In the genomic region with DNA sequence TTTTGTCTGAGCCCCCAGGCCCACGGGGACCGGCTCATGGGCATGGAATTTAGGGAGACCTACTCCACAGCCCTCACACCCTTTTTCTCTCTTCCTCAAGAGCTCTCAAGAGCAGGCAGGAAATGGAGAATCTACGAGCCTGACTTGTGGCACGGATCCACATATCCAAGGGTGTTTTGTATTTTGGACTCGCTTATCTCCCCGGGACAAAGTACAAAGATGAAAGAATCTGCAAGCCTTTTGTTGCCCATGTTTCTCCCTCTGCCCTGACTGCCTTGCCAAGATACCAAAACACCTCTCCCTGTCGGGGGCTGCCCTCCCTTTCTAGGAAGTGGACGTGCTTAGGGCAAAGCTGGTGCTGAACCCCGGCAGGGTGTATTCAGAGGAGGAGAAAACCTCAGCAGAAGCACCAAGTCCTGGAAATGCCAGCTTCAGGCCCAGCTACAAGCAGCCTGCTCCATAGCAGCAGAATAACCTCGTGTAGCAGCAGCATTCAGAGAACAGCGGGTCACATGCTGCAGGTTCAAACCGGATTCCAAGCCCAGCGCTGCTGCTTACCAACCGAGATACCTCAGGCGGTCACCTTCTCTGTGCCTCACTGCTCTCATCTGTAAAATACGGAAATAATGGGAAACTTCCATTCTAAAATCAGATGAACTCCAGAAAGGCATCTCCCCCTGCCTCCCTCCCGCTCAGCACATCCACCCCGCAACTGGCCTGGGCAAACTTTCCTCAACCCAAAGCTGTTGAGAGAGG, we compare ENCODE assay signal across 9 cellular contexts. TPM values are rescaled to one million over a fixed set of nuclear protein-coding genes. Genes with fewer than 3 reads are reported as not detected.
DNase-seq lines count a peak whose midpoint lies in the region; ATAC-seq and TF ChIP-seq lines count a peak whose summit lies in the region.
"Had no signal": no experiment of that assay in that cellular context is flagged by ENCODE, and none has a peak within 500 bp of the region (broad histone marks: within the 10 kb centered on the region; RNA-seq: fewer than 3 reads in every experiment).

No MANE protein-coding gene starts in this region.

- DNase-seq in Right ventricle myocardium inferior (ENCODE audit: missing footprints) (no peak), right atrium auricular region (ENCODE audit: low spot score) (no peak), coronary artery (ENCODE audit: low spot score) (no peak), upper lobe of left lung (no peak), GM10248 (ENCODE audit: extremely low spot score) (no peak)
- DNase-seq: NCI-H1930 had no signal

- peaks cover 5% of the 10 kb centered on the region for H3K36me3 ChIP-seq in right atrium auricular region
- H3K36me3 ChIP-seq in liver (ENCODE audit: control insufficient read depth in 4 of 4, insufficient read depth in 3 of 4, low read depth in 1 of 4, low read length in 3 of 4): peaks cover 0 to 5% (median 0%) of the 10 kb centered on the region in 4 donors
- H3K36me3 ChIP-seq in upper lobe of left lung: peaks cover 0 to 8% (median 0%) of the 10 kb centered on the region in 4 donors

- H3K4me3 ChIP-seq in right atrium auricular region: no peak overlapping the region
- H3K4me3 ChIP-seq in coronary artery: peak overlapping the region; percentile 47
- H3K4me3 ChIP-seq in liver (ENCODE audit: low read depth in 1 of 3, low read length in 3 of 3): peak overlapping the region in 1 of 3 donors; percentile 29
- no peak overlapping the region for H3K4me3 ChIP-seq in upper lobe of left lung

- H3K9ac ChIP-seq in liver (ENCODE audit: low read depth in 1 of 2, low read length in 2 of 2): peak overlapping the region in 1 of 2 donors; percentile 6

- H3K4me1 ChIP-seq in right atrium auricular region: peaks cover 0 to 35% of the 10 kb centered on the region in 2 donors
- peaks cover 25 to 66% (median 52%) of the 10 kb centered on the region in 4 donors for H3K4me1 ChIP-seq in liver (ENCODE audit: control insufficient read depth in 4 of 4, insufficient read depth in 4 of 4, low read length in 3 of 4)
- H3K4me1 ChIP-seq in upper lobe of left lung: peaks cover 37 to 50% (median 44%) of the 10 kb centered on the region in 4 donors

- H3K27ac ChIP-seq in right atrium auricular region: no peak overlapping the region
- peak overlapping the region in 1 of 2 donors; percentile 65 for H3K27ac ChIP-seq in coronary artery
- H3K27ac ChIP-seq in liver (ENCODE audit: low read depth in 1 of 2, low read length in 2 of 2): peak overlapping the region; percentile 74 to 85
- peak overlapping the region; percentile 51 to 71 (median 66) for H3K27ac ChIP-seq in upper lobe of left lung

- intact Hi-C loops in Right ventricle myocardium inferior (cut with DNase I): loop anchor here (2.0 kb wide), 1 partner anchor 167 kb away; a partner anchor contains a TSS

- ATAC-seq in Right ventricle myocardium inferior (peak; percentile 8), upper lobe of left lung (ENCODE audit: low FRiP score in 2 of 2) (peak in 1 of 2 donors; percentile 16), HG03342 (IDR thresholded peaks at IDR 0.05; ENCODE audit: unreplicated experiment) (no peak), GM19452 (IDR thresholded peaks at IDR 0.05; ENCODE audit: unreplicated experiment) (no peak)

- H3K27me3 ChIP-seq in right atrium auricular region: no peaks in the 10 kb centered on the region
- no peaks in the 10 kb centered on the region for H3K27me3 ChIP-seq in liver (ENCODE audit: control insufficient read depth in 4 of 4, insufficient read depth in 4 of 4, low read length in 3 of 4)
- H3K27me3 ChIP-seq in upper lobe of left lung: no peaks in the 10 kb centered on the region

- no peak for TF ChIP-seq EP300 in upper lobe of left lung (IDR thresholded peaks at IDR 0.05)

- CTCF ChIA-PET in GM10248 (lab: Yijun Ruan, JAX): interaction anchor here (0.7 to 6.1 kb wide), 9 partner anchors 9 to 455 kb away, joined by 3 to 67 read pairs (median 4); a partner anchor contains a TSS

- H3K9me3 ChIP-seq in right atrium auricular region (no peaks in the 10 kb centered on the region), liver (ENCODE audit: control insufficient read depth in 4 of 4, low read length in 3 of 4) (no peaks in the 10 kb centered on the region), upper lobe of left lung (no peaks in the 10 kb centered on the region)

- no peak for TF ChIP-seq CTCF in right atrium auricular region (IDR thresholded peaks at IDR 0.05)
- no peak for TF ChIP-seq CTCF in coronary artery (IDR thresholded peaks at IDR 0.05)
- no peak for TF ChIP-seq CTCF in liver (IDR thresholded peaks at IDR 0.05; ENCODE audit: low read depth, low read length, missing input control)
- no peak for TF ChIP-seq CTCF in upper lobe of left lung (IDR thresholded peaks at IDR 0.05)
- no peak for TF ChIP-seq CTCF in GM10248 (IDR thresholded peaks at IDR 0.05; ENCODE audit: control extremely low read depth, extremely low read depth, low read depth, missing control alignments)

- TF ChIP-seq POLR2A in upper lobe of left lung (IDR thresholded peaks at IDR 0.05): no peak

- POLR2A ChIA-PET in GM10248 (lab: Yijun Ruan, JAX): no interaction called here

- WGBS in liver: 16% methylated on average over 18 of the region's 18 CpGs
- 26 to 27% methylated on average over 12 to 18 of the region's 18 CpGs for WGBS in upper lobe of left lung, 2 donors

- peak; percentile 36 to 61 for TF ChIP-seq RAD21 in liver (IDR thresholded peaks at IDR 0.05)

TF ChIP-seq in liver, 16 proteins besides CTCF, POLR2A, EP300 and RAD21:
- peak; percentile 97 for TF ChIP-seq SP1 (IDR thresholded peaks at IDR 0.05)
- TF ChIP-seq, protein P1, sequence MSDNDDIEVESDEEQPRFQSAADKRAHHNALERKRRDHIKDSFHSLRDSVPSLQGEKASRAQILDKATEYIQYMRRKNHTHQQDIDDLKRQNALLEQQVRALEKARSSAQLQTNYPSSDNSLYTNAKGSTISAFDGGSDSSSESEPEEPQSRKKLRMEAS (IDR thresholded peaks at IDR 0.05): peak; percentile 92
- no peak for TF ChIP-seq FOXA1 (IDR thresholded peaks at IDR 0.05)
- TF ChIP-seq, protein P2, sequence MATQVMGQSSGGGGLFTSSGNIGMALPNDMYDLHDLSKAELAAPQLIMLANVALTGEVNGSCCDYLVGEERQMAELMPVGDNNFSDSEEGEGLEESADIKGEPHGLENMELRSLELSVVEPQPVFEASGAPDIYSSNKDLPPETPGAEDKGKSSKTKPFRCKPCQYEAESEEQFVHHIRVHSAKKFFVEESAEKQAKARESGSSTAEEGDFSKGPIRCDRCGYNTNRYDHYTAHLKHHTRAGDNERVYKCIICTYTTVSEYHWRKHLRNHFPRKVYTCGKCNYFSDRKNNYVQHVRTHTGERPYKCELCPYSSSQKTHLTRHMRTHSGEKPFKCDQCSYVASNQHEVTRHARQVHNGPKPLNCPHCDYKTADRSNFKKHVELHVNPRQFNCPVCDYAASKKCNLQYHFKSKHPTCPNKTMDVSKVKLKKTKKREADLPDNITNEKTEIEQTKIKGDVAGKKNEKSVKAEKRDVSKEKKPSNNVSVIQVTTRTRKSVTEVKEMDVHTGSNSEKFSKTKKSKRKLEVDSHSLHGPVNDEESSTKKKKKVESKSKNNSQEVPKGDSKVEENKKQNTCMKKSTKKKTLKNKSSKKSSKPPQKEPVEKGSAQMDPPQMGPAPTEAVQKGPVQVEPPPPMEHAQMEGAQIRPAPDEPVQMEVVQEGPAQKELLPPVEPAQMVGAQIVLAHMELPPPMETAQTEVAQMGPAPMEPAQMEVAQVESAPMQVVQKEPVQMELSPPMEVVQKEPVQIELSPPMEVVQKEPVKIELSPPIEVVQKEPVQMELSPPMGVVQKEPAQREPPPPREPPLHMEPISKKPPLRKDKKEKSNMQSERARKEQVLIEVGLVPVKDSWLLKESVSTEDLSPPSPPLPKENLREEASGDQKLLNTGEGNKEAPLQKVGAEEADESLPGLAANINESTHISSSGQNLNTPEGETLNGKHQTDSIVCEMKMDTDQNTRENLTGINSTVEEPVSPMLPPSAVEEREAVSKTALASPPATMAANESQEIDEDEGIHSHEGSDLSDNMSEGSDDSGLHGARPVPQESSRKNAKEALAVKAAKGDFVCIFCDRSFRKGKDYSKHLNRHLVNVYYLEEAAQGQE (IDR thresholded peaks at IDR 0.05): peak; percentile 64
- TF ChIP-seq GABPA (IDR thresholded peaks at IDR 0.05 in 1 of 2, conservative IDR thresholded peaks at IDR 0.05 in 1 of 2): peak in 1 of 2 donors; percentile 18
- peak; percentile 27 for TF ChIP-seq FOXA2 (IDR thresholded peaks at IDR 0.05)
- TF ChIP-seq HNF4G (IDR thresholded peaks at IDR 0.05): peak; percentile 97
- TF ChIP-seq RXRA (IDR thresholded peaks at IDR 0.05): peak; percentile 85 to 88
- TF ChIP-seq HNF4A (conservative IDR thresholded peaks at IDR 0.05): peak; percentile 98 to 99
- TF ChIP-seq JUND (IDR thresholded peaks at IDR 0.05): peak; percentile 51 to 74
- TF ChIP-seq NR2F2 (IDR thresholded peaks at IDR 0.05): peak; percentile 83
- peak in 1 of 2 donors; percentile 37 for TF ChIP-seq EGR1 (IDR thresholded peaks at IDR 0.05; ENCODE audit: low read depth in 2 of 2)
- TF ChIP-seq, protein P3, sequence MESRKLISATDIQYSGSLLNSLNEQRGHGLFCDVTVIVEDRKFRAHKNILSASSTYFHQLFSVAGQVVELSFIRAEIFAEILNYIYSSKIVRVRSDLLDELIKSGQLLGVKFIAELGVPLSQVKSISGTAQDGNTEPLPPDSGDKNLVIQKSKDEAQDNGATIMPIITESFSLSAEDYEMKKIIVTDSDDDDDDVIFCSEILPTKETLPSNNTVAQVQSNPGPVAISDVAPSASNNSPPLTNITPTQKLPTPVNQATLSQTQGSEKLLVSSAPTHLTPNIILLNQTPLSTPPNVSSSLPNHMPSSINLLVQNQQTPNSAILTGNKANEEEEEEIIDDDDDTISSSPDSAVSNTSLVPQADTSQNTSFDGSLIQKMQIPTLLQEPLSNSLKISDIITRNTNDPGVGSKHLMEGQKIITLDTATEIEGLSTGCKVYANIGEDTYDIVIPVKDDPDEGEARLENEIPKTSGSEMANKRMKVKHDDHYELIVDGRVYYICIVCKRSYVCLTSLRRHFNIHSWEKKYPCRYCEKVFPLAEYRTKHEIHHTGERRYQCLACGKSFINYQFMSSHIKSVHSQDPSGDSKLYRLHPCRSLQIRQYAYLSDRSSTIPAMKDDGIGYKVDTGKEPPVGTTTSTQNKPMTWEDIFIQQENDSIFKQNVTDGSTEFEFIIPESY (IDR thresholded peaks at IDR 0.05): peak; percentile 53
- no peak for TF ChIP-seq TAF1 (conservative IDR thresholded peaks at IDR 0.05)
- TF ChIP-seq, protein P4, sequence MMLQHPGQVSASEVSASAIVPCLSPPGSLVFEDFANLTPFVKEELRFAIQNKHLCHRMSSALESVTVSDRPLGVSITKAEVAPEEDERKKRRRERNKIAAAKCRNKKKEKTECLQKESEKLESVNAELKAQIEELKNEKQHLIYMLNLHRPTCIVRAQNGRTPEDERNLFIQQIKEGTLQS (IDR thresholded peaks at IDR 0.05): peak; percentile 67
- TF ChIP-seq YY1 (IDR thresholded peaks at IDR 0.05): peak; percentile 55

RNA-seq across cellular contexts. Expression of a gene that starts 35.2 kb away (rescaled TPM):
- 2.1 TPM for total RNA-seq in Right ventricle myocardium inferior
- total RNA-seq in right atrium auricular region: 10 to 100 TPM in 1 of 2 donors, 1 to 10 TPM in 1; 1.5 to 11.5 TPM
- 100 to 1,000 TPM in 1 of 2 donors, 10 to 100 TPM in 1; 76.1 to 162 TPM for total RNA-seq in liver
- polyA plus RNA-seq in liver: 100 to 1,000 TPM in 1 of 2 donors, 10 to 100 TPM in 1; 94.5 to 201 TPM
- total RNA-seq in upper lobe of left lung: 10 to 100 TPM in 1 of 6 donors, 1 to 10 TPM in 2, under 1 TPM in 2, not detected in 1; 0.59 to 35.6 (median 3.3) TPM

Comparison
In these comparisons a context has a peak if more than half of its experiments do, and no peak if none do; other contexts are left out.
1. H3K27ac ChIP-seq: peak in liver (2 of 2) and upper lobe of left lung (4 of 4); none in right atrium auricular region (0 of 2).